36 cellular contexts compared by ENCODE assay signal in genomic region chr22:22588485-22589164, GRCh38. TPM values are rescaled to one million over a fixed set of nuclear protein-coding genes. Genes with fewer than 3 reads are reported as not detected.
"Had no signal": no experiment of that assay in that cellular context is flagged by ENCODE, and none has a peak within 500 bp of the region (broad histone marks: within the 10 kb centered on the region; RNA-seq: fewer than 3 reads in every experiment).

No MANE protein-coding gene starts in this region.

- DNase-seq: activated CD4-positive, alpha-beta memory T cell treated with anti-CD3 and anti-CD28 coated beads for 36 hours; activated CD4-positive, alpha-beta T cell treated with anti-CD3 and anti-CD28 coated beads for 4 hours; activated CD4-positive, alpha-beta T cell treated with anti-CD3 and anti-CD28 coated beads, Interleukin-2, amount 50 U/mL, for 1 hour; activated CD4-positive, CD25-positive, alpha-beta regulatory T cell treated with anti-CD3 and anti-CD28 coated beads, Interleukin-2, amount 50 U/mL, for 72 hours; activated CD8-positive, alpha-beta memory T cell treated with anti-CD3 and anti-CD28 coated beads, Interleukin-2, amount 50 U/mL, for 4 hours; activated gamma-delta T cell treated with Interleukin-2 at 50 U/mL for 16 hours; activated naive CD4-positive, alpha-beta T cell treated with anti-CD3 and anti-CD28 coated beads, Interleukin-2, amount 10 ng/mL, durations not matched to agents 7 days and 5 days; activated naive CD8-positive, alpha-beta T cell treated with anti-CD3 and anti-CD28 coated beads for 36 hours; activated T-cell treated with anti-CD3 and anti-CD28 coated beads for 4 hours; activated T-cell treated with anti-CD3 and anti-CD28 coated beads, Interleukin-2, amount 50 U/mL, for 4 hours; amniotic stem cell; cerebellar nuclear complex; Kasumi-1; KG1; MG63; NCI-H1105 treated with DMSO at 0.1 percent for 48 hours; NCI-H1436 treated with DMSO at 0.1 percent for 48 hours; NCI-H1694 treated with DMSO at 0.1 percent for 48 hours; NCI-H2029 treated with DMSO at 0.1 percent for 48 hours; NCI-H2107; NCI-H2171; NCI-H510A; NCI-H526; NCI-H748 treated with DMSO at 0.1 percent for 48 hours; NK-92 treated with Interleukin-12 subunit alpha and Interleukin-12 subunit beta, amount 100 ng/mL, for 24 hours; OCI-M1; Right ventricle myocardium superior; SW 1271; T-helper 1 cell; T-helper 2 cell; T-helper 9 cell had no signal

- H3K27ac Mint-ChIP-seq: activated CD4-positive, alpha-beta memory T cell treated with anti-CD3 and anti-CD28 coated beads for 36 hours; activated naive CD4-positive, alpha-beta T cell treated with anti-CD3 and anti-CD28 coated beads, Interleukin-2, amount 10 ng/mL, durations not matched to agents 7 days and 5 days; activated naive CD8-positive, alpha-beta T cell treated with anti-CD3 and anti-CD28 coated beads for 36 hours; activated T-helper 1 cell treated with anti-CD3 and anti-CD28 coated beads, Interleukin-12 subunit alpha, Interleukin-12 subunit beta, Interleukin-2, Interleukin-4 antibody, amounts not matched to agents 30 ng/mL and 10 ng/mL and 1 ng/mL, durations not matched to agents 14 hours and 24 hours and 36 hours had no signal

- ATAC-seq: activated T-cell treated with anti-CD3 and anti-CD28 coated beads, Interleukin-2, amount 50 U/mL, for 4 hours had no signal

- H3K36me3 ChIP-seq: ascending aorta, breast epithelium, MG63 had no signal

- H3K9me3 Mint-ChIP-seq: activated CD4-positive, alpha-beta memory T cell treated with anti-CD3 and anti-CD28 coated beads for 36 hours; activated naive CD4-positive, alpha-beta T cell treated with anti-CD3 and anti-CD28 coated beads, Interleukin-2, amount 10 ng/mL, durations not matched to agents 7 days and 5 days; activated naive CD8-positive, alpha-beta T cell treated with anti-CD3 and anti-CD28 coated beads for 36 hours; activated T-cell treated with anti-CD3 and anti-CD28 coated beads, Interleukin-2, amount 50 U/mL, for 4 hours; activated T-helper 1 cell treated with anti-CD3 and anti-CD28 coated beads, Interleukin-12 subunit alpha, Interleukin-12 subunit beta, Interleukin-2, Interleukin-4 antibody, amounts not matched to agents 30 ng/mL and 10 ng/mL and 1 ng/mL, durations not matched to agents 14 hours and 24 hours and 36 hours had no signal

- H3K27ac ChIP-seq: ascending aorta, breast epithelium had no signal

- H3K27me3 ChIP-seq: ascending aorta, breast epithelium had no signal

- H3K9me3 ChIP-seq: ascending aorta, breast epithelium, MG63 had no signal

- H3K4me3 ChIP-seq: ascending aorta, breast epithelium, MG63 had no signal

- FAIRE-seq: TTC549 had no signal

- H3K4me1 ChIP-seq: ascending aorta, breast epithelium had no signal

- H3K36me3 Mint-ChIP-seq: activated CD4-positive, alpha-beta memory T cell treated with anti-CD3 and anti-CD28 coated beads for 36 hours; activated naive CD4-positive, alpha-beta T cell treated with anti-CD3 and anti-CD28 coated beads, Interleukin-2, amount 10 ng/mL, durations not matched to agents 7 days and 5 days; activated naive CD8-positive, alpha-beta T cell treated with anti-CD3 and anti-CD28 coated beads for 36 hours had no signal

- H3K4me1 Mint-ChIP-seq: activated naive CD4-positive, alpha-beta T cell treated with anti-CD3 and anti-CD28 coated beads, Interleukin-2, amount 10 ng/mL, durations not matched to agents 7 days and 5 days had no signal

- H3K4me3 Mint-ChIP-seq: activated CD4-positive, alpha-beta memory T cell treated with anti-CD3 and anti-CD28 coated beads for 36 hours; activated naive CD4-positive, alpha-beta T cell treated with anti-CD3 and anti-CD28 coated beads, Interleukin-2, amount 10 ng/mL, durations not matched to agents 7 days and 5 days; activated naive CD8-positive, alpha-beta T cell treated with anti-CD3 and anti-CD28 coated beads for 36 hours; activated T-cell treated with anti-CD3 and anti-CD28 coated beads, Interleukin-2, amount 50 U/mL, for 4 hours; activated T-helper 1 cell treated with anti-CD3 and anti-CD28 coated beads, Interleukin-12 subunit alpha, Interleukin-12 subunit beta, Interleukin-2, Interleukin-4 antibody, amounts not matched to agents 30 ng/mL and 10 ng/mL and 1 ng/mL, durations not matched to agents 14 hours and 24 hours and 36 hours had no signal

RNA-seq across cellular contexts. Expression of gene PRAME, which starts 29.6 kb away (rescaled TPM):
- total RNA-seq: activated CD4-positive, alpha-beta memory T cell treated with anti-CD3 and anti-CD28 coated beads for 36 hours; activated naive CD8-positive, alpha-beta T cell treated with anti-CD3 and anti-CD28 coated beads for 36 hours; activated T-helper 1 cell treated with anti-CD3 and anti-CD28 coated beads, Interleukin-12 subunit alpha, Interleukin-12 subunit beta, Interleukin-2, Interleukin-4 antibody, amounts not matched to agents 30 ng/mL and 10 ng/mL and 1 ng/mL, durations not matched to agents 14 hours and 24 hours and 36 hours; ascending aorta; Right ventricle myocardium superior had no signal

RNA-seq across cellular contexts. Expression of gene GGTLC2, which starts 55.8 kb away (rescaled TPM):
- total RNA-seq: activated CD4-positive, alpha-beta memory T cell treated with anti-CD3 and anti-CD28 coated beads for 36 hours; activated naive CD8-positive, alpha-beta T cell treated with anti-CD3 and anti-CD28 coated beads for 36 hours; activated T-cell treated with anti-CD3 and anti-CD28 coated beads, Interleukin-2, amount 50 U/mL, for 4 hours; activated T-helper 1 cell treated with anti-CD3 and anti-CD28 coated beads, Interleukin-12 subunit alpha, Interleukin-12 subunit beta, Interleukin-2, Interleukin-4 antibody, amounts not matched to agents 30 ng/mL and 10 ng/mL and 1 ng/mL, durations not matched to agents 14 hours and 24 hours and 36 hours; ascending aorta; breast epithelium; cardiac septum; Right ventricle myocardium superior had no signal
